8 cellular contexts compared by ENCODE assay signal in the genomic region with DNA sequence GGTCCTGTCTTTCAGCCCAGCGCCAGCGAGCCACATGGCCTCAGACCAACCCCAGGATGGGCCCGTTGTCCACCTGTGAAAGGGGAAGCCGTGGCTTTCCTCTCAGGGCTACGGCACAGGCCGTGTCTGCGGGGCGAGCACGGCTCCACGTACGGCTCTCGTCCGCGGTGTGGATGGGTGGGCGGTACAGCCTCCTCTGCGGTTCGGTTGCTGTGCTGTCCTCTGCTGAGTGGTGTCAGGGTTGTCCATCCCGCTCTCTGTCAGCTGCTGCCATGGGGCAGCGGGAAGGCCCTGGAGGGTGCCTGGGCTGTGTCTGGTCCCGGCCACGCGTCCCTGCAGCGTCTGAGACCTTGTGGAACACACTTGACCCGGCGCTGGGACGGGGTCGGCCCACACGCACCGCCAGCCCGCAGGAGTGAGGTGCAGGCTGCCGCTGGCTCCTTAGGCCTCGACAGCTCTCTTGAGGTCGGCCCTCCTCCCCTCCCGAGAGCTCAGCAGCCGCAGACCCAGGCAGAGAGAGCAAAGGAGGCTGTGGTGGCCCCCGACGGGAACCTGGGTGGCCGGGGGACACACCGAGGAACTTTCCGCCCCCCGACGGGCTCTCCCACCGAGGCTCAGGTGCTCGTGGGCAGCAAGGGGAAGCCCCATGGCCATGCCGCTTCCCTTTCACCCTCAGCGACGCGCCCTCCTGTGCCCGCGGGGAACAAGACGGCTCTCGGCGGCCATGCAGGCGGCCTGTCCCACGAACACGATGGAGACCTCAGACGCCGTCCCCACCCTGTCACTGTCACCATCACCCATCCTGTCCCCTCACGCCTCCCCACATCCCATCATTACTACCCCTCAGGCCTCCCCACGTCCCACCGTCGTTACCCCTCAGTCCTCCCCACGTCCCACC.
A peak's percentile ranks its signal among the peaks of the same experiment; 100 is the strongest.
DNase-seq lines count a peak whose midpoint lies in the region; ATAC-seq, FAIRE-seq and TF ChIP-seq lines count a peak whose summit lies in the region.
"Had no signal": no experiment of that assay in that cellular context is flagged by ENCODE, and none has a peak within 500 bp of the region (broad histone marks: within the 10 kb centered on the region; RNA-seq: fewer than 3 reads in every experiment).

No MANE protein-coding gene starts in this region.

- DNase-seq in activated T-cell treated with anti-CD3 and anti-CD28 coated beads for 48 hours (ENCODE audit: low read depth) (peak; percentile 65), sigmoid colon (peak; percentile 55), 8988T (no peak), NCI-H2081 treated with DMSO at 0.1 percent for 48 hours (lab: John Stamatoyannopoulos, UW) (no peak), D721Med (ENCODE audit: insufficient read length, low spot score) (no peak)

- peaks cover 0 to 23% (median 19%) of the 10 kb centered on the region in 4 donors for H3K4me1 ChIP-seq in sigmoid colon
- H3K4me1 ChIP-seq: SJSA1 had no signal

- ATAC-seq in GM21390 (IDR thresholded peaks at IDR 0.05; ENCODE audit: unreplicated experiment) (peak; percentile 32), HG03469 (IDR thresholded peaks at IDR 0.05; ENCODE audit: unreplicated experiment) (peak; percentile 8)

- no peak overlapping the region for H3K4me3 ChIP-seq in sigmoid colon
- H3K4me3 ChIP-seq: SJSA1 had no signal

- intact Hi-C loops in sigmoid colon (cut with DNase I): loop anchor here (5.0 kb wide), 1 partner anchor 67 kb away; no protein-coding TSS in a partner anchor

- no peak overlapping the region for H3K27ac ChIP-seq in sigmoid colon
- H3K27ac ChIP-seq: SJSA1 had no signal

- peaks cover 0 to 9% (median 4%) of the 10 kb centered on the region in 4 donors for H3K36me3 ChIP-seq in sigmoid colon
- H3K36me3 ChIP-seq: SJSA1 had no signal

- no peak for FAIRE-seq in D721Med (lab: Jason Lieb, UNC)

- TF ChIP-seq CTCF in sigmoid colon (IDR thresholded peaks at IDR 0.05) (no peak), D721Med (IDR thresholded peaks at IDR 0.05; ENCODE audit: insufficient read depth, missing control alignments) (no peak)

- WGBS in sigmoid colon, 2 donors: 60 to 89% methylated on average over 63 of the region's 63 CpGs

- no peaks in the 10 kb centered on the region for H3K9me3 ChIP-seq in sigmoid colon
- H3K9me3 ChIP-seq: SJSA1 had no signal

- TF ChIP-seq POLR2A in sigmoid colon (IDR thresholded peaks at IDR 0.05): no peak

- H3K27me3 ChIP-seq in sigmoid colon: no peaks in the 10 kb centered on the region
- H3K27me3 ChIP-seq: SJSA1 had no signal

- TF ChIP-seq EP300 in sigmoid colon (IDR thresholded peaks at IDR 0.05): no peak

Comparison
In these comparisons a context has a peak if more than half of its experiments do, and no peak if none do; other contexts are left out.
1. DNase-seq: peak in activated T-cell treated with anti-CD3 and anti-CD28 coated beads for 48 hours (single experiment) and sigmoid colon (single experiment); none in 8988T (single experiment), NCI-H2081 treated with DMSO at 0.1 percent for 48 hours (single experiment) and D721Med (single experiment).